12 cellular contexts compared by ENCODE assay signal in the genomic region with DNA sequence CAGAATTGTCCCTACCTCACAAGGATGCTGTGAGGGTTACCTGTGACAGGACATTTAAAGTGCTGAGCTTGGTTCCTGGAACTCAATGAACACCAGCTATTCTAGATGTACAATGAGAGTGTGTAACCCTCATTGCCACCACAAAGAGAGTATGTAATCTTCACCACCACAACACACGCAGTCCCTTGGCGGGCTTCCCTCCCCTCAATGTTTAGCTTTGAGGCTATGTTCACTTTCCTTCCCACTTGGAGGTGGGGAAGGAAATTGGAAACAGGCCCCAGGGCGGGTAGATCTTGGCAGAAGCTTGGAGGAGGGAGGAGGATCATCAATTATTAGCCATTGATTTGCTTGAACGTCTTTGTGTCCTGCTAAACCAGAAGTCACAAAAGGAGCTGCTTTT. TPM values are rescaled to one million over a fixed set of nuclear protein-coding genes. Genes with fewer than 3 reads are reported as not detected.
DNase-seq lines count a peak whose midpoint lies in the region; ATAC-seq, FAIRE-seq and TF ChIP-seq lines count a peak whose summit lies in the region.
"Had no signal": no experiment of that assay in that cellular context is flagged by ENCODE, and none has a peak within 500 bp of the region (broad histone marks: within the 10 kb centered on the region; RNA-seq: fewer than 3 reads in every experiment).

No MANE protein-coding gene starts in this region.

- H3K4me2 ChIP-seq in astrocyte (ENCODE audit: low read length) = peak overlapping the region; percentile 79
- peak overlapping the region; percentile 28 for H3K4me2 ChIP-seq in hepatocyte

- H3K36me3 Mint-ChIP-seq in astrocyte (ENCODE audit: low read depth, unreplicated experiment) = peaks cover 2% of the 10 kb centered on the region
- no peaks in the 10 kb centered on the region for H3K36me3 Mint-ChIP-seq in activated T-cell treated with anti-CD3 and anti-CD28 coated beads, Interleukin-2, amount 50 U/mL, for 4 hours (ENCODE audit: insufficient read depth)

- no peak overlapping the region for H3K27ac ChIP-seq in HEK293 (ENCODE audit: extremely low read depth, low read depth, low read length)
- peak overlapping the region; percentile 86 for H3K27ac ChIP-seq in astrocyte (ENCODE audit: low read depth, low read length)
- H3K27ac ChIP-seq in hepatocyte = peak overlapping the region; percentile 98
- peak overlapping the region; percentile 84 for H3K27ac ChIP-seq in subcutaneous abdominal adipose tissue (ENCODE audit: low read depth, low read length)

- H3K9ac ChIP-seq in astrocyte (ENCODE audit: low read length) (peak overlapping the region; percentile 69), subcutaneous abdominal adipose tissue (ENCODE audit: low read length in 5 of 5) (peak overlapping the region in 1 of 5 donors; percentile 35)

- no peaks in the 10 kb centered on the region for H4K20me1 ChIP-seq in astrocyte (ENCODE audit: insufficient read depth, low read length)
- no peaks in the 10 kb centered on the region for H4K20me1 ChIP-seq in hepatocyte (ENCODE audit: insufficient read depth, poor library complexity, severe bottlenecking)

- peak overlapping the region; percentile 71 for H3K4me3 Mint-ChIP-seq in astrocyte (ENCODE audit: unreplicated experiment)
- H3K4me3 Mint-ChIP-seq in activated T-cell treated with anti-CD3 and anti-CD28 coated beads, Interleukin-2, amount 50 U/mL, for 4 hours = no peak overlapping the region

- H2AFZ ChIP-seq in astrocyte (ENCODE audit: low read depth, low read length) = peak overlapping the region; percentile 29
- H2AFZ ChIP-seq in hepatocyte = no peak overlapping the region

- no peak for FAIRE-seq in astrocyte (lab: Jason Lieb, UNC)

- 31% methylated on average over 4 of the region's 4 CpGs for WGBS in hepatocyte (ENCODE audit: low lambda C conversion rate, missing lambda C conversion rate)

- peaks cover 38% of the 10 kb centered on the region for H3K4me1 Mint-ChIP-seq in astrocyte (ENCODE audit: low read depth, unreplicated experiment)
- peaks cover 27% of the 10 kb centered on the region for H3K4me1 Mint-ChIP-seq in activated T-cell treated with anti-CD3 and anti-CD28 coated beads, Interleukin-2, amount 50 U/mL, for 4 hours (ENCODE audit: low read depth)

- DNase-seq in astrocyte (ENCODE audit: low read depth) (peak; percentile 89), hepatocyte (ENCODE audit: low spot score) (no peak), NCI-H69 (lab: John Stamatoyannopoulos, UW) (no peak), HuH-7.5 (ENCODE audit: low spot score) (no peak)
- DNase-seq in activated T-cell treated with anti-CD3 and anti-CD28 coated beads, Interleukin-2, amount 50 U/mL, for 4 hours = no peak
- DNase-seq: activated CD4-positive, alpha-beta T cell treated with anti-CD3 and anti-CD28 coated beads, Interleukin-2, amount 50 U/mL, for 4 hours; activated gamma-delta T cell treated with Interleukin-2 at 50 U/mL for 16 hours; H7; NCI-H1436 treated with DMSO at 0.1 percent for 48 hours; NK-92 treated with Interleukin-12 subunit alpha and Interleukin-12 subunit beta, amount 100 ng/mL, for 24 hours had no signal

- no peak for ATAC-seq in activated T-cell treated with anti-CD3 and anti-CD28 coated beads, Interleukin-2, amount 50 U/mL, for 4 hours

- no peaks in the 10 kb centered on the region for H3K9me2 ChIP-seq in hepatocyte (replicated peaks; ENCODE audit: insufficient read depth)

- peaks cover 4% of the 10 kb centered on the region for H3K27me3 Mint-ChIP-seq in astrocyte (ENCODE audit: low read depth, unreplicated experiment)
- H3K27me3 Mint-ChIP-seq in activated T-cell treated with anti-CD3 and anti-CD28 coated beads, Interleukin-2, amount 50 U/mL, for 4 hours (ENCODE audit: low read depth) = peaks cover 71% of the 10 kb centered on the region

- H3K9me3 ChIP-seq in HEK293 (ENCODE audit: control insufficient read depth, insufficient read depth, low read depth, low read length) (no peaks in the 10 kb centered on the region), astrocyte (ENCODE audit: insufficient read depth, low read depth, low read length) (no peaks in the 10 kb centered on the region), hepatocyte (ENCODE audit: low read depth) (no peaks in the 10 kb centered on the region), subcutaneous abdominal adipose tissue (ENCODE audit: control insufficient read depth in 5 of 5, low read length in 5 of 5) (no peaks in the 10 kb centered on the region)

- POLR2A ChIA-PET in HEK293 (lab: Yijun Ruan, JAX) = interaction anchor here (0.7 to 2.0 kb wide), 6 partner anchors 11 to 124 kb away, joined by 3 to 6 read pairs (median 4); no protein-coding TSS in a partner anchor

- no peaks in the 10 kb centered on the region for H3K9me3 Mint-ChIP-seq in astrocyte (ENCODE audit: unreplicated experiment)
- H3K9me3 Mint-ChIP-seq in activated T-cell treated with anti-CD3 and anti-CD28 coated beads, Interleukin-2, amount 50 U/mL, for 4 hours = no peaks in the 10 kb centered on the region

- H3K79me2 ChIP-seq in astrocyte (ENCODE audit: insufficient read depth, low read length) (no peaks in the 10 kb centered on the region), hepatocyte (no peaks in the 10 kb centered on the region)

- CTCF ChIA-PET in HEK293 (lab: Yijun Ruan, JAX) = interaction anchor here (0.6 to 7.7 kb wide), 13 partner anchors 9 to 351 kb away, joined by 3 to 77 read pairs (median 4); a partner anchor contains a TSS

- TF ChIP-seq CTCF in HEK293 (tag by site-specific recombination; IDR thresholded peaks at IDR 0.05) (no peak), astrocyte (IDR thresholded peaks at IDR 0.05; ENCODE audit: insufficient read depth, low read depth, low read length) (no peak), hepatocyte (IDR thresholded peaks at IDR 0.05; ENCODE audit: poor library complexity) (no peak)

- H3K27me3 ChIP-seq in astrocyte (ENCODE audit: insufficient read depth, low read length) (no peaks in the 10 kb centered on the region), hepatocyte (no peaks in the 10 kb centered on the region), subcutaneous abdominal adipose tissue (ENCODE audit: control insufficient read depth in 5 of 5, insufficient read depth in 4 of 5, low read length in 5 of 5) (peaks cover 0 to 2% (median under 1%) of the 10 kb centered on the region in 5 donors)

- peak overlapping the region; percentile 96 for H3K27ac Mint-ChIP-seq in astrocyte (ENCODE audit: unreplicated experiment)

- H3K4me1 ChIP-seq in HEK293 (ENCODE audit: control insufficient read depth, insufficient read depth, low read length) (no peaks in the 10 kb centered on the region), astrocyte (ENCODE audit: insufficient read depth, low read length) (peaks cover 64% of the 10 kb centered on the region), hepatocyte (ENCODE audit: insufficient read depth) (peaks cover 40% of the 10 kb centered on the region), subcutaneous abdominal adipose tissue (ENCODE audit: control insufficient read depth in 5 of 5, insufficient read depth in 5 of 5, low read length in 5 of 5) (peaks cover 4 to 46% (median 38%) of the 10 kb centered on the region in 5 donors)

- H3K36me3 ChIP-seq in HEK293 (ENCODE audit: control insufficient read depth in 2 of 2, insufficient read depth in 1 of 2, low read length in 2 of 2) = no peaks in the 10 kb centered on the region
- no peaks in the 10 kb centered on the region for H3K36me3 ChIP-seq in astrocyte (ENCODE audit: insufficient read depth, low read length)
- no peaks in the 10 kb centered on the region for H3K36me3 ChIP-seq in hepatocyte (replicated peaks; ENCODE audit: insufficient read depth, low read depth)
- H3K36me3 ChIP-seq in subcutaneous abdominal adipose tissue (ENCODE audit: control insufficient read depth in 5 of 5, insufficient read depth in 5 of 5, low read length in 5 of 5) = no peaks in the 10 kb centered on the region

- no peak overlapping the region for H3K4me3 ChIP-seq in HEK293 (ENCODE audit: low read depth, low read length)
- H3K4me3 ChIP-seq in astrocyte (ENCODE audit: insufficient read depth, low read depth, low read length) = no peak overlapping the region
- H3K4me3 ChIP-seq in hepatocyte = no peak overlapping the region
- no peak overlapping the region for H3K4me3 ChIP-seq in subcutaneous abdominal adipose tissue (ENCODE audit: low read depth in 1 of 5, low read length in 5 of 5)

TF ChIP-seq in HEK293, 187 proteins besides CTCF, POLR2A, EP300 and RAD21:
- TF ChIP-seq ZBTB48 (tag by site-specific recombination; IDR thresholded peaks at IDR 0.05) (peak; percentile 47; the same call in 1 of the 2 replicates), ZNF354C (tag by site-specific recombination; IDR thresholded peaks at IDR 0.05; ENCODE audit: borderline replicate concordance, low read depth) (no peak)
TF ChIP-seq in HEK293: peak in this region for 1.

RNA-seq across cellular contexts. Expression of a gene that starts 8.2 kb away (rescaled TPM):
- total RNA-seq in astrocyte = 42.9 and 56.5 TPM in 2 replicates
- 95.1 and 127 TPM in 2 replicates for total RNA-seq in hepatocyte
- polyA plus RNA-seq in hepatocyte = 90.2 and 116 TPM in 2 replicates
- total RNA-seq in activated T-cell treated with anti-CD3 and anti-CD28 coated beads, Interleukin-2, amount 50 U/mL, for 4 hours = under 1 TPM; 0.57 to 0.89 (median 0.61) TPM

RNA-seq across cellular contexts. Expression of a gene that starts 52.1 kb away (rescaled TPM):
- 25.1 and 25.8 TPM in 2 replicates for total RNA-seq in astrocyte
- total RNA-seq in hepatocyte = 6.0 and 10.5 TPM in 2 replicates
- polyA plus RNA-seq in hepatocyte = 7.7 and 7.8 TPM in 2 replicates
- under 1 TPM; 0.18 to 0.68 (median 0.65) TPM for total RNA-seq in activated T-cell treated with anti-CD3 and anti-CD28 coated beads, Interleukin-2, amount 50 U/mL, for 4 hours

Comparison
In these comparisons a context has a peak if more than half of its experiments do, and no peak if none do; other contexts are left out.
1. RNA of a gene that starts 8.2 kb away (total RNA-seq): 95.1 to 127 TPM in hepatocyte and 42.9 to 56.5 TPM in astrocyte; 0.57 to 0.89 TPM in activated T-cell treated with anti-CD3 and anti-CD28 coated beads, Interleukin-2, amount 50 U/mL, for 4 hours; every median in the first group is over 10 times any median in the second.